Comparison of ENCODE assay signal across 8 cellular contexts in genomic region chr22:46738642-46738960, GRCh38. TPM values are rescaled to one million over a fixed set of nuclear protein-coding genes. Genes with fewer than 3 reads are reported as not detected.
DNase-seq lines count a peak whose midpoint lies in the region; ATAC-seq and TF ChIP-seq lines count a peak whose summit lies in the region.

No MANE protein-coding gene starts in this region.

- H3K27ac ChIP-seq in VCaP, result peak overlapping the region; percentile 47; the same call in 1 of the 2 replicates
- peak overlapping the region; percentile 96 to 99 (median 98) for H3K27ac ChIP-seq in heart right ventricle

- peak in 4 of 8 donors; percentile 0 to 6 (median 2) for ATAC-seq in heart right ventricle

- DNase-seq in GM19238 (ENCODE audit: insufficient read length, low spot score), result peak; percentile 41
- peak in 1 of 2 donors; percentile 35 for DNase-seq in heart right ventricle
- no peak for DNase-seq in effector CD8-positive, alpha-beta T cell (lab: John Stamatoyannopoulos, UW)
- no peak for DNase-seq in anterior cingulate cortex (lab: John Stamatoyannopoulos, UW)
- no peak for DNase-seq in COR-L47 (lab: John Stamatoyannopoulos, UW)
- DNase-seq in NOMO-1 treated with DMSO at 0.1 percent for 48 hours (lab: John Stamatoyannopoulos, UW; ENCODE audit: unreplicated experiment), result no peak

- H3K27me3 ChIP-seq in heart right ventricle (no peaks in the 10 kb centered on the region), skeletal muscle satellite cell (ENCODE audit: control insufficient read depth, insufficient read depth, low read length) (no peaks in the 10 kb centered on the region)

- peak overlapping the region; percentile 78 for H3K9ac ChIP-seq in skeletal muscle satellite cell (ENCODE audit: low read depth, low read length)

- H3K4me1 ChIP-seq in heart right ventricle (peaks cover 28 to 78% (median 68%) of the 10 kb centered on the region in 9 donors), skeletal muscle satellite cell (ENCODE audit: control insufficient read depth, insufficient read depth, low read length) (peaks cover 42% of the 10 kb centered on the region)

- TF ChIP-seq CTCF in VCaP (conservative IDR thresholded peaks at IDR 0.05) (no peak), heart right ventricle (IDR thresholded peaks at IDR 0.05) (no peak)

- H3K9me3 ChIP-seq in heart right ventricle (no peaks in the 10 kb centered on the region), skeletal muscle satellite cell (replicated peaks; ENCODE audit: low read length) (no peaks in the 10 kb centered on the region)

- H3K4me3 ChIP-seq in heart right ventricle (peak overlapping the region; percentile 57 to 99 (median 92)), skeletal muscle satellite cell (ENCODE audit: low read length) (peak overlapping the region; percentile 68)

- intact Hi-C loops in heart right ventricle (cut with DNase I), result loop anchor here in 6 of 10 donors (5.0 to 10.0 kb wide), 4 partner anchors 161 to 384 kb away; no protein-coding TSS in a partner anchor

- 5 to 7% methylated on average over 13 to 14 of the region's 14 CpGs for WGBS in heart right ventricle, 2 donors

- peak overlapping the region; percentile 82 for H3K4me2 ChIP-seq in skeletal muscle satellite cell (ENCODE audit: low read length)

- H3K36me3 ChIP-seq in heart right ventricle, result peaks cover 0 to 4% (median 0%) of the 10 kb centered on the region in 9 donors
- H3K36me3 ChIP-seq in skeletal muscle satellite cell (ENCODE audit: insufficient read depth, low read length), result no peaks in the 10 kb centered on the region

RNA-seq across cellular contexts. Expression of gene CERK, which starts 0.5 kb away (rescaled TPM):
- 10 to 100 TPM; 50.9 to 97.0 (median 74.2) TPM for total RNA-seq in heart right ventricle
- 10 to 100 TPM; 21.5 to 55.3 TPM for polyA plus RNA-seq in heart right ventricle
- total RNA-seq in skeletal muscle satellite cell (2012; rRNA removed), result 22.1 and 26.4 TPM in 2 replicates

RNA-seq across cellular contexts. Expression of gene TBC1D22A, which starts 23.8 kb away (rescaled TPM):
- 10 to 100 TPM; 14.6 to 27.9 (median 18.0) TPM for total RNA-seq in heart right ventricle
- 10 to 100 TPM in 1 of 2 donors, 1 to 10 TPM in 1; 7.2 to 13.2 TPM for polyA plus RNA-seq in heart right ventricle
- total RNA-seq in skeletal muscle satellite cell (2012; rRNA removed), result 10.7 and 12.2 TPM in 2 replicates
